ENCODE assay signal across 10 cellular contexts in the genomic region with DNA sequence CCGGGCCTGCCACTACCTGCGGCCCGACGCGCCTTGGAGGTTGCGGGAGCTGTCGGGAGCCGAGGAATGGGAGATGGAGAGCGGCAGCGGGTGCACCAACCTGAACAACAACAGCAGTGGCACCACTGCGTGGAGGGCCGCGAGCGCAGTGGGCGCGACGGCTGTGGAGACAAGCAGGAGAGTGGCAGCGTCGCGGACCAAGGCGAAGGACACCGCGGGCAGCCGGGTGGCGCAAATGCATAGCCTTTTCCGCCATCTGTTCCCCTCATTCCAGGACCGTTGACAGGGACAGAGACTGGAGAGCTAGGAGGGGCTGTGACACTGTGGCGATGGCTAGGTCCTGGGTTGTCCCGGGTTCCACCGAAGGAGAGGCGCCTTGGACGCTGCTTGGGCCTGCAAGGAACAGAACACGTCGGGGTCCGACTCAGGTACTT. TPM values are rescaled to one million over a fixed set of nuclear protein-coding genes. Genes with fewer than 3 reads are reported as not detected.
DNase-seq lines count a peak whose midpoint lies in the region; ATAC-seq and TF ChIP-seq lines count a peak whose summit lies in the region.
"Had no signal": no experiment of that assay in that cellular context is flagged by ENCODE, and none has a peak within 500 bp of the region (broad histone marks: within the 10 kb centered on the region; RNA-seq: fewer than 3 reads in every experiment).

No MANE protein-coding gene starts in this region.

- no peaks in the 10 kb centered on the region for H3K9me3 ChIP-seq in SK-N-SH
- H3K9me3 ChIP-seq in PC-3 (ENCODE audit: low read length), result no peaks in the 10 kb centered on the region
- H3K9me3 ChIP-seq in iPS-15b (ENCODE audit: control insufficient read depth, insufficient read depth, low read length), result no peaks in the 10 kb centered on the region
- no peaks in the 10 kb centered on the region for H3K9me3 ChIP-seq in smooth muscle cell (replicated peaks; ENCODE audit: low read depth)
- H3K9me3 ChIP-seq: gastrocnemius medialis had no signal

- POLR2A ChIA-PET in SK-N-SH (lab: Yijun Ruan, JAX) (interaction anchor here (0.9 to 1.1 kb wide), 2 partner anchors 30 to 32 kb away, joined by 3 read pairs; no protein-coding TSS in a partner anchor), PC-3 (lab: Charles Lee; ENCODE audit: unreplicated experiment) (interaction anchor here (0.7 kb wide), 1 partner anchor 32 kb away, joined by 5 read pairs; the partner anchor contains the start of gene RPL39)

- no peak for TF ChIP-seq EP300 in SK-N-SH (IDR thresholded peaks at IDR 0.05; ENCODE audit: borderline replicate concordance in 1 of 2, low read depth in 1 of 2, low read length in 1 of 2)

- H3K27me3 ChIP-seq in SK-N-SH (ENCODE audit: insufficient read depth) (peaks cover 27% of the 10 kb centered on the region), PC-3 (ENCODE audit: low read length) (no peaks in the 10 kb centered on the region), iPS-15b (ENCODE audit: control insufficient read depth, insufficient read depth, low read length) (peaks cover 9% of the 10 kb centered on the region), smooth muscle cell (ENCODE audit: low read depth) (peaks cover 12% of the 10 kb centered on the region)

- no peak for TF ChIP-seq RAD21 in SK-N-SH (IDR thresholded peaks at IDR 0.05; ENCODE audit: low read length)

- H4K20me1 ChIP-seq in SK-N-SH (ENCODE audit: insufficient read depth), result no peaks in the 10 kb centered on the region
- H4K20me1 ChIP-seq in PC-3 (ENCODE audit: low read length), result no peaks in the 10 kb centered on the region
- H4K20me1 ChIP-seq in smooth muscle cell (ENCODE audit: low read depth), result no peaks in the 10 kb centered on the region

- H3K27ac ChIP-seq in SK-N-SH (ENCODE audit: low read depth in 2 of 2, low read length in 1 of 2) (no peak overlapping the region), PC-3 (ENCODE audit: low read length) (no peak overlapping the region), smooth muscle cell (ENCODE audit: low read depth) (no peak overlapping the region)
- H3K27ac ChIP-seq: gastrocnemius medialis had no signal

- ATAC-seq in SK-N-SH treated with all-trans-retinoic acid at 6 μM for 48 hours, result no peak
- no peak for ATAC-seq in PC-3
- no peak for ATAC-seq in GM21367 (IDR thresholded peaks at IDR 0.05; ENCODE audit: unreplicated experiment)
- ATAC-seq in GM18907 (IDR thresholded peaks at IDR 0.05; ENCODE audit: unreplicated experiment), result no peak
- no peak for ATAC-seq in omental fat pad (ENCODE audit: low FRiP score)
- ATAC-seq: gastrocnemius medialis had no signal

- H3K4me3 ChIP-seq in SK-N-SH (ENCODE audit: low read depth in 2 of 2, low read length in 1 of 2) (no peak overlapping the region), PC-3 (ENCODE audit: low read length) (no peak overlapping the region; the same call in 1 of the 2 replicates), iPS-15b (ENCODE audit: low read depth, low read length) (peak overlapping the region; percentile 53), smooth muscle cell (peak overlapping the region; percentile 51)

- CTCF ChIA-PET in SK-N-SH (lab: Yijun Ruan, JAX) (interaction anchor here (0.8 to 3.6 kb wide), 6 partner anchors 26 to 243 kb away, joined by 3 to 15 read pairs (median 6); no protein-coding TSS in a partner anchor), PC-3 (lab: Charles Lee) (interaction anchor here (0.5 kb wide), 1 partner anchor 693 kb away, joined by 4 read pairs; no protein-coding TSS in a partner anchor)

- H3K9ac ChIP-seq in SK-N-SH, result no peak overlapping the region
- H3K9ac ChIP-seq in PC-3 (ENCODE audit: low read length), result no peak overlapping the region
- no peak overlapping the region for H3K9ac ChIP-seq in iPS-15b (ENCODE audit: low read depth, low read length)
- H3K9ac ChIP-seq in smooth muscle cell (ENCODE audit: low read depth), result no peak overlapping the region

- H3K9me2 ChIP-seq in SK-N-SH, result no peaks in the 10 kb centered on the region
- H3K9me2 ChIP-seq in PC-3 (replicated peaks; ENCODE audit: low read length), result no peaks in the 10 kb centered on the region

- H3F3A ChIP-seq in SK-N-SH (replicated peaks; ENCODE audit: insufficient read depth), result peaks cover 7% of the 10 kb centered on the region
- H3F3A ChIP-seq in PC-3 (ENCODE audit: low read length, unreplicated experiment), result no peaks in the 10 kb centered on the region
- H3F3A ChIP-seq in smooth muscle cell (ENCODE audit: low read depth), result no peaks in the 10 kb centered on the region

- WGBS in SK-N-SH (ENCODE audit: low lambda C conversion rate), result 64% methylated on average over 27 of the region's 35 CpGs
- WGBS in smooth muscle cell (ENCODE audit: low lambda C conversion rate), result 62% methylated on average over 35 of the region's 35 CpGs

- H2AFZ ChIP-seq in SK-N-SH (ENCODE audit: low read depth) (no peak overlapping the region; the same call in 1 of the 2 replicates), PC-3 (ENCODE audit: low read length) (no peak overlapping the region), smooth muscle cell (ENCODE audit: low read depth) (no peak overlapping the region)

- BruUV-seq in PC-3 (replicated peaks; lab: Mats Ljungman, UMichigan), result no TSS peak

- H3K4me1 ChIP-seq in SK-N-SH (ENCODE audit: control insufficient read depth in 1 of 2, insufficient read depth in 2 of 2, low read depth in 1 of 2, low read length in 1 of 2) (peaks cover 0 to 5% of the 10 kb centered on the region in 2 experiments; a peak in 1 of 4 replicates), PC-3 (ENCODE audit: insufficient read depth, low read length) (peaks cover 11% of the 10 kb centered on the region), iPS-15b (ENCODE audit: control insufficient read depth, insufficient read depth, low read length) (peaks cover 6% of the 10 kb centered on the region), smooth muscle cell (ENCODE audit: low read depth) (no peaks in the 10 kb centered on the region)
- H3K4me1 ChIP-seq: gastrocnemius medialis had no signal

- DNase-seq in SK-N-SH (peak; percentile 29), PC-3 (no peak), smooth muscle cell (lab: John Stamatoyannopoulos, UW; ENCODE audit: unreplicated experiment) (no peak), omental fat pad (ENCODE audit: low spot score) (no peak)
- DNase-seq: gastrocnemius medialis, NCI-H1048 had no signal

- H3K36me3 ChIP-seq in SK-N-SH (replicated peaks in 1 of 2; ENCODE audit: control insufficient read depth in 1 of 2, insufficient read depth in 2 of 2, low read length in 1 of 2) (no peaks in the 10 kb centered on the region), PC-3 (ENCODE audit: low read depth, low read length) (no peaks in the 10 kb centered on the region), iPS-15b (ENCODE audit: control insufficient read depth, insufficient read depth, low read length) (no peaks in the 10 kb centered on the region), smooth muscle cell (ENCODE audit: low read depth) (no peaks in the 10 kb centered on the region)
- H3K36me3 ChIP-seq: gastrocnemius medialis had no signal

- intact Hi-C loops in PC-3 (cut with micrococcal nuclease), result no loop called here

- no peaks in the 10 kb centered on the region for H3K79me2 ChIP-seq in SK-N-SH (ENCODE audit: insufficient read depth)
- H3K79me2 ChIP-seq in PC-3 (ENCODE audit: low read length), result no peaks in the 10 kb centered on the region
- no peaks in the 10 kb centered on the region for H3K79me2 ChIP-seq in smooth muscle cell (ENCODE audit: low read depth)

- H3K4me2 ChIP-seq in SK-N-SH (0 out of 2 replicates have a peak overlapping the region, but pooled peaks have one; percentile 67), PC-3 (ENCODE audit: low read length) (peak overlapping the region; percentile 97), smooth muscle cell (peak overlapping the region; percentile 84)

- TF ChIP-seq CTCF in SK-N-SH (IDR thresholded peaks at IDR 0.05) (no peak), PC-3 (conservative IDR thresholded peaks at IDR 0.05; ENCODE audit: low read depth, low read length) (no peak), smooth muscle cell (IDR thresholded peaks at IDR 0.05; ENCODE audit: borderline replicate concordance, insufficient read depth, poor library complexity, severe bottlenecking) (no peak), omental fat pad (IDR thresholded peaks at IDR 0.05) (no peak)

TF ChIP-seq in SK-N-SH, 30 proteins besides CTCF, POLR2A, EP300 and RAD21 (continues in another document):
- TF ChIP-seq, protein P1, sequence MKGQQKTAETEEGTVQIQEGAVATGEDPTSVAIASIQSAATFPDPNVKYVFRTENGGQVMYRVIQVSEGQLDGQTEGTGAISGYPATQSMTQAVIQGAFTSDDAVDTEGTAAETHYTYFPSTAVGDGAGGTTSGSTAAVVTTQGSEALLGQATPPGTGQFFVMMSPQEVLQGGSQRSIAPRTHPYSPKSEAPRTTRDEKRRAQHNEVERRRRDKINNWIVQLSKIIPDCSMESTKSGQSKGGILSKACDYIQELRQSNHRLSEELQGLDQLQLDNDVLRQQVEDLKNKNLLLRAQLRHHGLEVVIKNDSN (IDR thresholded peaks at IDR 0.05; ENCODE audit: borderline replicate concordance, low read depth), result no peak
- TF ChIP-seq CHD2 (IDR thresholded peaks at IDR 0.05; ENCODE audit: low read length, partially characterized antibody) (no peak), FOXJ3 (CRISPR knock-in tag; IDR thresholded peaks at IDR 0.05) (no peak)

TF ChIP-seq in SK-N-SH treated with all-trans-retinoic acid at 6 μM for 48 hours, 23 proteins besides CTCF, POLR2A, EP300 and RAD21 (continues in another document):
- TF ChIP-seq OSR1 (CRISPR knock-in tag; IDR thresholded peaks at IDR 0.05), result no peak
- no peak for TF ChIP-seq BACH2 (CRISPR knock-in tag; IDR thresholded peaks at IDR 0.05; ENCODE audit: borderline replicate concordance)
- no peak for TF ChIP-seq ARNTL (CRISPR knock-in tag; IDR thresholded peaks at IDR 0.05; ENCODE audit: borderline replicate concordance, low read depth)
- TF ChIP-seq ZNF70 (CRISPR knock-in tag; IDR thresholded peaks at IDR 0.05), result no peak
- TF ChIP-seq GLIS3 (CRISPR knock-in tag; IDR thresholded peaks at IDR 0.05), result no peak

RNA-seq across cellular contexts. Expression of gene SOWAHD, which starts 1.0 kb away (rescaled TPM):
- polyA plus RNA-seq in SK-N-SH (2012; rRNA removed), result 0.20 and 0.32 TPM in 2 replicates
- polyA plus RNA-seq in SK-N-SH (2012; cell fraction: cytosol; rRNA removed), result 0.13 and 0.18 TPM in 2 replicates
- 0.16 and 0.24 TPM in 2 replicates for polyA plus RNA-seq in SK-N-SH (2012; cell fraction: nucleus; rRNA removed)
- 2.3 and 2.5 TPM in 2 replicates for total RNA-seq in PC-3 (2014; rRNA removed)
- total RNA-seq in smooth muscle cell, result not detected in 2 replicates
- polyA plus RNA-seq in smooth muscle cell, result 0.33 TPM in 1 of 2 replicates, not detected in the other
- 1 to 10 TPM in 1 of 4 donors, under 1 TPM in 2, not detected in 1; 0.72 to 1.1 (median 0.79) TPM for total RNA-seq in omental fat pad

RNA-seq across cellular contexts. Expression of gene RPL39, which starts 32.1 kb away (rescaled TPM):
- polyA plus RNA-seq in SK-N-SH (2012; rRNA removed), result 4,443 and 5,368 TPM in 2 replicates
- polyA plus RNA-seq in SK-N-SH (2012; cell fraction: cytosol; rRNA removed), result 7,639 and 8,806 TPM in 2 replicates
- 475 and 761 TPM in 2 replicates for polyA plus RNA-seq in SK-N-SH (2012; cell fraction: nucleus; rRNA removed)
- total RNA-seq in PC-3 (2014; rRNA removed), result 869 and 1,578 TPM in 2 replicates
- total RNA-seq in smooth muscle cell, result 4,715 and 4,767 TPM in 2 replicates
- 764 and 823 TPM in 2 replicates for polyA plus RNA-seq in smooth muscle cell
- 1,000 to 10,000 TPM; 5,321 to 8,187 (median 6,468) TPM for total RNA-seq in omental fat pad

Comparison
In these comparisons a context has a peak if more than half of its experiments do, and no peak if none do; other contexts are left out.
1. H3K4me3 ChIP-seq: peak in iPS-15b (single experiment) and smooth muscle cell (single experiment); none in SK-N-SH (0 of 2) and PC-3 (single experiment).
2. Peak in every context shown above with its lines, with median percentiles within 50 percentile points of each other: H3K4me2 ChIP-seq.